8 cellular contexts compared by ENCODE assay signal in the genomic region with DNA sequence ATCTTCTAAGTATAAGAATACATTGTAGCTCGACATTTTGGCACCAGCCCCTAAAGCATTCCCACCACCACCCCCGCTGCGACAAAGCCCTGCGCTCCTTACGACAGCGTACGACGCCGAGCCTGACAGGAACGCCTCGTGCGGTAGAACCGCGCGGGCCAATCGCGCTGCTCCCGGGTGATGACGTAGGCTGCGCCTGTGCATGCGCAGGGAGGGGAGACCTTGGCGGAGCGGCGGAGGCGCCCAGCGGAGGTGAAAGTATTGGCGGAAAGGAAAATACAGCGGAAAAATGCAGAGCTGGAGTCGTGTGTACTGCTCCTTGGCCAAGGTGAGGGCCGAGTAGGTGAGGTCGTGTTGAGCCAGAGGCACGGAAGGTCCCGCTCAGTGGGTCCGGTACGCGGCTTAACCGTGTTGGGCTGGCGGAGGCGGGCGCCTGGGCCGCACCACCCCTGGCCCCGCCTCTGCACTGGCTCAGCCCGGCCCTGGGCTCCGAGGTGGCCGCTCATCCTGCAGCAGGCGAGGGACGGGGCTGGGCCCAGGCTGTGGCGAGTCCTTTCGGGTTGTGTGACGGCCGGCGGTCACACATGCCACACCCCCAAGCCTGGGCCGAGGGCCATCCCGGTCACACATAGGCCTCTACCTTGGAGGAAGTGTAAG. TPM values are rescaled to one million over a fixed set of nuclear protein-coding genes. Genes with fewer than 3 reads are reported as not detected.
A peak's percentile ranks its signal among the peaks of the same experiment; 100 is the strongest.
DNase-seq lines count a peak whose midpoint lies in the region; ATAC-seq, FAIRE-seq and TF ChIP-seq lines count a peak whose summit lies in the region.

A gene with protein sequence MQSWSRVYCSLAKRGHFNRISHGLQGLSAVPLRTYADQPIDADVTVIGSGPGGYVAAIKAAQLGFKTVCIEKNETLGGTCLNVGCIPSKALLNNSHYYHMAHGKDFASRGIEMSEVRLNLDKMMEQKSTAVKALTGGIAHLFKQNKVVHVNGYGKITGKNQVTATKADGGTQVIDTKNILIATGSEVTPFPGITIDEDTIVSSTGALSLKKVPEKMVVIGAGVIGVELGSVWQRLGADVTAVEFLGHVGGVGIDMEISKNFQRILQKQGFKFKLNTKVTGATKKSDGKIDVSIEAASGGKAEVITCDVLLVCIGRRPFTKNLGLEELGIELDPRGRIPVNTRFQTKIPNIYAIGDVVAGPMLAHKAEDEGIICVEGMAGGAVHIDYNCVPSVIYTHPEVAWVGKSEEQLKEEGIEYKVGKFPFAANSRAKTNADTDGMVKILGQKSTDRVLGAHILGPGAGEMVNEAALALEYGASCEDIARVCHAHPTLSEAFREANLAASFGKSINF (plus strand): TSS at position 222 of the 657 bp plus-strand sequence. CDS start 68 bp downstream, at position 290.

- no peaks in the 10 kb centered on the region for H3K9me3 Mint-ChIP-seq in activated CD8-positive, alpha-beta memory T cell treated with anti-CD3 and anti-CD28 coated beads, Interleukin-2, amount 10 ng/mL, durations not matched to agents 7 days and 5 days (ENCODE audit: low read depth)
- H3K9me3 Mint-ChIP-seq in endodermal cell: peaks cover 6% of the 10 kb centered on the region

- peaks cover 4% of the 10 kb centered on the region for H3K27me3 Mint-ChIP-seq in activated CD8-positive, alpha-beta memory T cell treated with anti-CD3 and anti-CD28 coated beads, Interleukin-2, amount 10 ng/mL, durations not matched to agents 7 days and 5 days
- H3K27me3 Mint-ChIP-seq in endodermal cell (ENCODE audit: insufficient read depth): peaks cover 3% of the 10 kb centered on the region

- 0% methylated on average over 38 to 54 of the region's 54 CpGs for WGBS in endodermal cell (ENCODE audit: insufficient coverage in 1 of 2, insufficient read length in 1 of 2), 2 experiments
- 0 to 1% methylated on average over 30 to 44 of the region's 54 CpGs for WGBS in mesodermal cell (ENCODE audit: insufficient coverage in 2 of 2), 2 experiments

- H3K4me1 Mint-ChIP-seq in activated CD8-positive, alpha-beta memory T cell treated with anti-CD3 and anti-CD28 coated beads, Interleukin-2, amount 10 ng/mL, durations not matched to agents 7 days and 5 days: peaks cover 41% of the 10 kb centered on the region
- H3K4me1 Mint-ChIP-seq in endodermal cell: peaks cover 16% of the 10 kb centered on the region

- H3K4me3 ChIP-seq in endodermal cell (ENCODE audit: low read length) (peak within 1 kb of the TSS; percentile 93), mesodermal cell (ENCODE audit: extremely low read depth, insufficient read depth, low read length, poor library complexity, severe bottlenecking) (peak within 1 kb of the TSS; percentile 53)

- peaks cover 29% of the 10 kb centered on the region for H3K36me3 ChIP-seq in endodermal cell (ENCODE audit: control insufficient read depth, insufficient read depth, low read length)
- peaks cover 30% of the 10 kb centered on the region for H3K36me3 ChIP-seq in mesodermal cell (ENCODE audit: control insufficient read depth, insufficient read depth, low read length)

- peak; percentile 98 for ATAC-seq in GM21360 (IDR thresholded peaks at IDR 0.05; ENCODE audit: unreplicated experiment)
- peak; percentile 98 for ATAC-seq in activated CD8-positive, alpha-beta memory T cell treated with anti-CD3 and anti-CD28 coated beads, Interleukin-2, amount 10 ng/mL, durations not matched to agents 7 days and 5 days

- no peaks in the 10 kb centered on the region for H3K4me1 ChIP-seq in endodermal cell (ENCODE audit: control insufficient read depth, insufficient read depth, low read length)
- peaks cover 8% of the 10 kb centered on the region for H3K4me1 ChIP-seq in mesodermal cell (ENCODE audit: control insufficient read depth, insufficient read depth, low read length, poor library complexity, severe bottlenecking)

- H3K9me3 ChIP-seq in endodermal cell (ENCODE audit: control insufficient read depth, low read length) (no peaks in the 10 kb centered on the region), mesodermal cell (ENCODE audit: control insufficient read depth, low read length) (no peaks in the 10 kb centered on the region)

- DNase-seq in COLO668 (lab: John Stamatoyannopoulos, UW; ENCODE audit: unreplicated experiment) (peak; percentile 94), HTR-8/SVneo (ENCODE audit: insufficient read length, low spot score) (peak; percentile 88), NOMO-1 treated with dmso at 0.1 percent for 144 hours (lab: John Stamatoyannopoulos, UW; ENCODE audit: unreplicated experiment) (peak; percentile 61), endodermal cell (peak; percentile 97)
- DNase-seq in activated CD8-positive, alpha-beta memory T cell treated with anti-CD3 and anti-CD28 coated beads, Interleukin-2, amount 10 ng/mL, durations not matched to agents 7 days and 5 days: peak; percentile 97
- peak; percentile 83 to 88 for DNase-seq in stimulated activated CD8-positive, alpha-beta memory T cell treated with anti-CD3 and anti-CD28 coated beads, Interleukin-15, amount 100 ng/mL, for 4 hours (ENCODE audit: low read depth in 2 of 2)

- H3K27ac Mint-ChIP-seq in activated CD8-positive, alpha-beta memory T cell treated with anti-CD3 and anti-CD28 coated beads, Interleukin-2, amount 10 ng/mL, durations not matched to agents 7 days and 5 days: peak within 1 kb of the TSS; percentile 97
- H3K27ac Mint-ChIP-seq in endodermal cell: peak within 1 kb of the TSS; percentile 98

- H3K9ac ChIP-seq in endodermal cell (ENCODE audit: extremely low read depth, low read length, poor library complexity, severe bottlenecking): peak within 1 kb of the TSS; percentile 89

- peak within 1 kb of the TSS; percentile 95 for H3K4me3 Mint-ChIP-seq in activated CD8-positive, alpha-beta memory T cell treated with anti-CD3 and anti-CD28 coated beads, Interleukin-2, amount 10 ng/mL, durations not matched to agents 7 days and 5 days
- peak within 1 kb of the TSS; percentile 89 for H3K4me3 Mint-ChIP-seq in endodermal cell

- H3K27ac ChIP-seq in endodermal cell (ENCODE audit: low read depth, low read length) (peak within 1 kb of the TSS; percentile 74), mesodermal cell (ENCODE audit: low read depth, low read length, severe bottlenecking) (peak within 1 kb of the TSS; percentile 94)

- peak; percentile 59 for FAIRE-seq in HTR-8/SVneo (lab: Jason Lieb, UNC)

- H3K36me3 Mint-ChIP-seq in activated CD8-positive, alpha-beta memory T cell treated with anti-CD3 and anti-CD28 coated beads, Interleukin-2, amount 10 ng/mL, durations not matched to agents 7 days and 5 days: peaks cover 24% of the 10 kb centered on the region
- H3K36me3 Mint-ChIP-seq in endodermal cell (ENCODE audit: low read depth): peaks cover 24% of the 10 kb centered on the region

- peaks cover 5% of the 10 kb centered on the region for H3K27me3 ChIP-seq in endodermal cell (ENCODE audit: control insufficient read depth, insufficient read depth, low read length, poor library complexity, severe bottlenecking)

- TF ChIP-seq CTCF in endodermal cell (conservative IDR thresholded peaks at IDR 0.05): no peak

- CTCF ChIA-PET in activated CD8-positive, alpha-beta memory T cell treated with anti-CD3 and anti-CD28 coated beads, Interleukin-2, amount 10 ng/mL, durations not matched to agents 7 days and 5 days (lab: Charles Lee): interaction anchor here (1.1 to 4.3 kb wide), 5 partner anchors 10 to 230 kb away, joined by 3 to 30 read pairs (median 14); a partner anchor contains a TSS

RNA-seq across cellular contexts. Expression of the gene that starts here (rescaled TPM):
- 10 to 100 TPM; 64.1 to 78.2 TPM for total RNA-seq in activated CD8-positive, alpha-beta memory T cell treated with anti-CD3 and anti-CD28 coated beads, Interleukin-2, amount 10 ng/mL, durations not matched to agents 7 days and 5 days
- 10 to 100 TPM; 82.4 to 82.5 TPM for total RNA-seq in endodermal cell
- 91.3 TPM for polyA plus RNA-seq in endodermal cell (2013, experiment 1 of 2)
- polyA plus RNA-seq in endodermal cell (2013, experiment 2 of 2): 75.3 TPM
- 79.0 TPM for polyA plus RNA-seq in mesodermal cell (2013, experiment 1 of 2)
- polyA plus RNA-seq in mesodermal cell (2013, experiment 2 of 2): 80.7 TPM

Comparison
In these comparisons a context has a peak if more than half of its experiments do, and no peak if none do; other contexts are left out.
1. Peak in every context shown above with its lines: DNase-seq, ATAC-seq, H3K4me3 ChIP-seq and H3K27ac ChIP-seq.